Comparison of ENCODE assay signal across 10 cellular contexts in the genomic region with DNA sequence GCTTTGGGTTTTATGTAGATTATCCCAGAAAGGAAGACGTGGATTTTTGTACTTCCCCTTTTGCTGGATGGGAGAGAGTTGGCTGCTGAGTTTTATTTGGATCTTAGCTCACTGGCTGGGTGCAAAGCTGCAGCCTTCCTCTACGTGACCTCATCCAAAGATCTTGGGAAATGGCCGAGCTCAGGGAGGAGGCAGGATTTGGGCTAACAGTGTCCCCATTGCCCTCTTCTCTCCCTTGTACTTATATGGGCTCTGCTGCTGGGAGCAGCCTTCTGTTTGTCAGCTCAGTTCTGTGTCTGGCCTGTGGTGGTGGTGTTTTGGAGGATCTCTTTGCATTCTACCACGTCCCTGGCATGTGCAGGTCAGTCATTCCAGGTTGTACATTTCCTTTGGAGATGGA. TPM values are rescaled to one million over a fixed set of nuclear protein-coding genes. Genes with fewer than 3 reads are reported as not detected.
DNase-seq lines count a peak whose midpoint lies in the region; ATAC-seq and TF ChIP-seq lines count a peak whose summit lies in the region.
"Had no signal": no experiment of that assay in that cellular context is flagged by ENCODE, and none has a peak within 500 bp of the region (broad histone marks: within the 10 kb centered on the region; RNA-seq: fewer than 3 reads in every experiment).

No MANE protein-coding gene starts in this region.

- H3K4me1 ChIP-seq in right cardiac atrium (ENCODE audit: control insufficient read depth, insufficient read depth, low read length) = peaks cover 2% of the 10 kb centered on the region
- peaks cover 0 to 16% (median 2%) of the 10 kb centered on the region in 4 donors for H3K4me1 ChIP-seq in tibial nerve
- H3K4me1 ChIP-seq: foreskin keratinocyte had no signal

- intact Hi-C loops in right cardiac atrium (cut with DNase I) = no loop called here

- no peak for TF ChIP-seq CTCF in tibial nerve (IDR thresholded peaks at IDR 0.05)

- 46% methylated on average over 4 of the region's 4 CpGs for WGBS in right cardiac atrium
- 34 to 46% methylated on average over 4 of the region's 4 CpGs for WGBS in tibial nerve, 2 donors

- H3K9me3 ChIP-seq in right cardiac atrium (ENCODE audit: control insufficient read depth, low read length) = no peaks in the 10 kb centered on the region
- no peaks in the 10 kb centered on the region for H3K9me3 ChIP-seq in tibial nerve

- peak; percentile 59 to 73 for ATAC-seq in right cardiac atrium
- ATAC-seq: foreskin keratinocyte had no signal

- H3K4me3 ChIP-seq in right cardiac atrium (ENCODE audit: low read length) (peak overlapping the region; percentile 2), tibial nerve (peak overlapping the region in 2 of 4 donors; percentile 6 to 43)

- peak in 1 of 3 donors; percentile 69 for DNase-seq in right cardiac atrium
- no peak for DNase-seq in tibial nerve (ENCODE audit: low spot score in 2 of 2)
- DNase-seq in inferior parietal cortex (ENCODE audit: extremely low spot score) = no peak
- no peak for DNase-seq in NCI-H2171 treated with DMSO at 0.1 percent for 48 hours (lab: John Stamatoyannopoulos, UW)
- DNase-seq: caudate nucleus, DMS 273 treated with DMSO at 0.1 percent for 48 hours, foreskin keratinocyte, NCI-H187, OCI-M1 had no signal

- peak overlapping the region; percentile 60 for H3K27ac ChIP-seq in right cardiac atrium (ENCODE audit: low read length)
- H3K27ac ChIP-seq in tibial nerve = peak overlapping the region in 3 of 4 donors; percentile 34 to 36 (median 36)
- H3K27ac ChIP-seq: foreskin keratinocyte had no signal

- no peaks in the 10 kb centered on the region for H3K36me3 ChIP-seq in tibial nerve

- no peak for TF ChIP-seq POLR2A in tibial nerve (IDR thresholded peaks at IDR 0.05)

- TF ChIP-seq EP300 in tibial nerve (IDR thresholded peaks at IDR 0.05) = peak in 1 of 2 donors; percentile 7

- H3K27me3 ChIP-seq in right cardiac atrium (ENCODE audit: control insufficient read depth, insufficient read depth) = no peaks in the 10 kb centered on the region
- no peaks in the 10 kb centered on the region for H3K27me3 ChIP-seq in tibial nerve

RNA-seq across cellular contexts. Expression of a gene that starts 2.0 kb away (rescaled TPM):
- total RNA-seq in right cardiac atrium = 10 to 100 TPM; 11.5 to 29.9 (median 24.9) TPM
- 29.1 TPM for polyA plus RNA-seq in right cardiac atrium
- total RNA-seq in tibial nerve = 10 to 100 TPM; 49.0 to 74.1 (median 53.0) TPM

RNA-seq across cellular contexts. Expression of a gene that starts 8.6 kb away (rescaled TPM):
- total RNA-seq in right cardiac atrium (under 1 TPM; 0.37 to 0.67 (median 0.51) TPM), tibial nerve (1 to 10 TPM; 2.0 to 3.3 (median 3.0) TPM)
- 0.52 TPM for polyA plus RNA-seq in right cardiac atrium

RNA-seq across cellular contexts. Expression of a gene that starts 19.8 kb away (rescaled TPM):
- total RNA-seq in right cardiac atrium = 10 to 100 TPM; 61.0 to 82.0 (median 70.1) TPM
- polyA plus RNA-seq in right cardiac atrium = 57.6 TPM
- 10 to 100 TPM; 42.2 to 86.7 (median 53.7) TPM for total RNA-seq in tibial nerve

RNA-seq across cellular contexts. Expression of a gene that starts 28.9 kb away (rescaled TPM):
- 10 to 100 TPM; 69.6 to 88.1 (median 71.8) TPM for total RNA-seq in right cardiac atrium
- polyA plus RNA-seq in right cardiac atrium = 54.3 TPM
- total RNA-seq in tibial nerve = 100 to 1,000 TPM in 1 of 4 donors, 10 to 100 TPM in 3; 76.7 to 104 (median 80.4) TPM

RNA-seq across cellular contexts. Expression of a gene that starts 47.6 kb away (rescaled TPM):
- total RNA-seq in right cardiac atrium = not detected
- not detected for polyA plus RNA-seq in right cardiac atrium
- not detected for total RNA-seq in tibial nerve
- total RNA-seq: foreskin keratinocyte, HT1080 had no signal
- polyA plus RNA-seq: foreskin keratinocyte had no signal
